Comparison of ENCODE assay signal across 18 cellular contexts in the genomic region with DNA sequence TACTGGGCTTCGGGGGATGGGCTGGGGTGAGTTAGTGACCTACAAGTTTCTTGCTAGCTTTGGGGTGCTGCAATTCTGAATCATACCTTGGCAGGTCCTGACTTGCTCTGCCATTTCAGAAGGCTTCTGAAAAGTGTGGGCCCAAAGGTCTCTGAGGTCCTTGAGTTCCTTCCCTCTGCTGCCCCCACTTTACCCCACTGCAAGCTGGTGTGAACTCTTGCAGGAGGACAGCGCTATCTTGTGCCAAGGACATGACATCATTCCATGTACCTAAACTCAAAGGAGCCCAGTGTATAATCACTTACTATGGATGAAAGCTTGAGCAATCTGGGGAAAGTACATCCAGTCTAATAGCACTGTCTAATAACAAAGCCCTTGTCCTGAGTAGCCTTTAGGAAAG.
DNase-seq lines count a peak whose midpoint lies in the region; ATAC-seq and TF ChIP-seq lines count a peak whose summit lies in the region.
"Had no signal": no experiment of that assay in that cellular context is flagged by ENCODE, and none has a peak within 500 bp of the region (broad histone marks: within the 10 kb centered on the region; RNA-seq: fewer than 3 reads in every experiment).

No MANE protein-coding gene starts in this region.

- H3K9me3 ChIP-seq in body of pancreas = no peaks in the 10 kb centered on the region
- H3K9me3 ChIP-seq in CD8-positive, alpha-beta memory T cell (ENCODE audit: low read length) = no peaks in the 10 kb centered on the region

- H3K27ac Mint-ChIP-seq in CD8-positive, alpha-beta memory T cell = no peak overlapping the region
- H3K27ac Mint-ChIP-seq: activated CD8-positive, alpha-beta T cell treated with anti-CD3 and anti-CD28 coated beads for 36 hours; activated naive CD8-positive, alpha-beta T cell had no signal

- no peak overlapping the region for H3K4me3 ChIP-seq in NB4 (ENCODE audit: low read depth, low read length)
- no peak overlapping the region for H3K4me3 ChIP-seq in body of pancreas
- H3K4me3 ChIP-seq in CD8-positive, alpha-beta memory T cell (ENCODE audit: low read length) = no peak overlapping the region
- H3K4me3 ChIP-seq: cardiac muscle cell, GM12878, PC-9 had no signal

- TF ChIP-seq CTCF in NB4 (IDR thresholded peaks at IDR 0.05; ENCODE audit: low read depth, low read length) = no peak
- no peak for TF ChIP-seq CTCF in body of pancreas (IDR thresholded peaks at IDR 0.05)

- ATAC-seq in body of pancreas (peak; percentile 56), GM19035 (IDR thresholded peaks at IDR 0.05; ENCODE audit: unreplicated experiment) (no peak)
- ATAC-seq: activated CD8-positive, alpha-beta T cell treated with anti-CD3 and anti-CD28 coated beads for 36 hours had no signal

- 81 to 88% methylated on average over 1 to 2 of the region's 2 CpGs for WGBS in body of pancreas, 2 donors

- no peak overlapping the region for H3K4me3 Mint-ChIP-seq in CD8-positive, alpha-beta memory T cell
- H3K4me3 Mint-ChIP-seq: activated CD8-positive, alpha-beta T cell treated with anti-CD3 and anti-CD28 coated beads for 36 hours; activated naive CD8-positive, alpha-beta T cell had no signal

- TF ChIP-seq POLR2A in NB4 (IDR thresholded peaks at IDR 0.05; ENCODE audit: extremely low read depth, insufficient read length) (no peak), body of pancreas (IDR thresholded peaks at IDR 0.05) (no peak)

- CTCF ChIA-PET in CD8-positive, alpha-beta memory T cell (lab: Charles Lee) = no interaction called here

- POLR2A ChIA-PET in CD8-positive, alpha-beta memory T cell (lab: Charles Lee) = no interaction called here

- peaks cover 0 to 18% of the 10 kb centered on the region in 2 donors for H3K27me3 ChIP-seq in body of pancreas
- H3K27me3 ChIP-seq in CD8-positive, alpha-beta memory T cell (ENCODE audit: insufficient read depth, low read length, poor library complexity, severe bottlenecking) = peaks cover 15% of the 10 kb centered on the region

- peaks cover 0 to 6% (median 0%) of the 10 kb centered on the region in 5 donors for H3K9me3 Mint-ChIP-seq in CD8-positive, alpha-beta memory T cell
- H3K9me3 Mint-ChIP-seq: activated CD8-positive, alpha-beta T cell treated with anti-CD3 and anti-CD28 coated beads for 36 hours had no signal

- peaks cover 12 to 13% (median 12%) of the 10 kb centered on the region in 3 donors for H3K4me1 Mint-ChIP-seq in CD8-positive, alpha-beta memory T cell

- intact Hi-C loops in body of pancreas (cut with DNase I) = no loop called here

- H3K27me3 Mint-ChIP-seq in CD8-positive, alpha-beta memory T cell = peaks cover 15 to 58% of the 10 kb centered on the region in 2 donors

- in situ Hi-C loops in Caki2 (cut with HindIII; ENCODE audit: low pct_unique_long_range_greater_than_20kb, low sequenced_read_pairs) = no loop called here

- peaks cover 15% of the 10 kb centered on the region for H3K4me1 ChIP-seq in body of pancreas
- H3K4me1 ChIP-seq in CD8-positive, alpha-beta memory T cell (ENCODE audit: insufficient read depth, low read length) = no peaks in the 10 kb centered on the region

- no peak overlapping the region for H3K27ac ChIP-seq in body of pancreas
- no peak overlapping the region for H3K27ac ChIP-seq in CD8-positive, alpha-beta memory T cell (ENCODE audit: low read depth, low read length)
- H3K27ac ChIP-seq: cardiac muscle cell, PC-9 had no signal

- H3K36me3 Mint-ChIP-seq in CD8-positive, alpha-beta memory T cell = peaks cover 0 to 4% (median 0%) of the 10 kb centered on the region in 3 donors
- H3K36me3 Mint-ChIP-seq: activated naive CD8-positive, alpha-beta T cell had no signal

- DNase-seq in Caki2 (ENCODE audit: low read depth) (peak; percentile 1), NB4 (ENCODE audit: low read depth) (peak; percentile 4), body of pancreas (peak in 2 of 4 donors; percentile 9 to 28), kidney tubule cell (ENCODE audit: low spot score) (peak; percentile 65)
- no peak for DNase-seq in CD8-positive, alpha-beta memory T cell
- DNase-seq in activated CD4-positive, alpha-beta T cell treated with anti-CD3 and anti-CD28 coated beads for 4 hours = no peak
- DNase-seq: activated CD8-positive, alpha-beta T cell treated with anti-CD3 and anti-CD28 coated beads for 36 hours; activated T-cell treated with anti-CD3 and anti-CD28 coated beads, Interleukin-2, amount 50 U/mL, for 48 hours; effector CD4-positive, alpha-beta T cell; NCI-H187; NCI-H524 treated with DMSO at 0.1 percent for 48 hours; occipital lobe; PC-9; stimulated activated CD4-positive, alpha-beta T cell treated with anti-CD3 and anti-CD28 coated beads, Interleukin-4, amount 100 ng/mL, for 24 hours had no signal

- no peaks in the 10 kb centered on the region for H3K36me3 ChIP-seq in body of pancreas (replicated peaks in 1 of 2; ENCODE audit: insufficient read depth in 1 of 2, low read depth in 2 of 2)
- H3K36me3 ChIP-seq in CD8-positive, alpha-beta memory T cell (ENCODE audit: insufficient read depth, low read length) = no peaks in the 10 kb centered on the region
- H3K36me3 ChIP-seq: cardiac muscle cell had no signal

Comparison
In these comparisons a context has a peak if more than half of its experiments do, and no peak if none do; other contexts are left out.
1. DNase-seq: peak in Caki2 (single experiment), NB4 (single experiment) and kidney tubule cell (single experiment); none in CD8-positive, alpha-beta memory T cell (0 of 5) and activated CD4-positive, alpha-beta T cell treated with anti-CD3 and anti-CD28 coated beads for 4 hours (0 of 2).